Comparison of ENCODE assay signal across 14 cellular contexts in the genomic region with DNA sequence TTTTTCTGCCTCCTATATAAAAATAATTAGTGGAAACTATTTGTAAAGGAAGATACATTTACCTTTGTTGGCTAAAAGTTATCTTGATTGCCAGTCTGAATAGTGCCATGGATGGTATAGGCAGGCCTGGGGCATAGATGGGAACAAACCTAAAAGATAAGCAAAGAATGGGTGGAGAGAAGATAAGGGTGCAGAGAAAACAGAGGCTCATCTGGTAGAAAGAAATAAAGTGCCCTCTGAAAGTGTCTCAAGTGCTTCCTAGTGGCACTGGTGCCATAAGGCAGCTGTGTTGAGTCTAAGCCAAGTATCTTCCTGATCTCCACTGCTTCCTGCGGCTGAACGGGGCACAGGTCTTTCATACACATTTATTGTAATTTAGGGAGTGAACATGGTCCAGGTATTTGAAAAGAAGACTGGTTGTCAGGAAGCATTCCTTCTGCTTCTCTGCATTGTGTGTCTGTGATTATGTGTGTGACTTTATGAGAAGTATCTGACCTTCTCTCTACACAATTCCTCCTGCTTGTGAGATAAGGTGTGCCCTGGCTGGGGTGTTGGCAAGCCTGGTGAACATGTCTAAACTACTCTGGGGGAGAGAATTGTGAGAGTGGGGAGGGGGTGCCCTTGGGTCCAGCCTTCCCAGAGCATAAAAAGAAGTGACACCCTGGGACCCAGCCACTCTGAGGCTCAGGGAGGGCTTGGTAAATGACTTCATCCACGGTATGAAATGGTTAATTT.
"Had no signal": no experiment of that assay in that cellular context is flagged by ENCODE, and none has a peak within 500 bp of the region (broad histone marks: within the 10 kb centered on the region; RNA-seq: fewer than 3 reads in every experiment).

No MANE protein-coding gene starts in this region.

- DNase-seq: activated CD4-positive, alpha-beta T cell treated with anti-CD3 and anti-CD28 coated beads, Interleukin-2, amount 50 U/mL, for 48 hours; activated CD8-positive, alpha-beta memory T cell treated with anti-CD3 and anti-CD28 coated beads, Interleukin-2, amount 10 ng/mL, durations not matched to agents 7 days and 5 days; activated naive CD4-positive, alpha-beta T cell treated with anti-CD3 and anti-CD28 coated beads, Interleukin-2, amount 10 ng/mL, durations not matched to agents 7 days and 5 days; activated T-cell treated with anti-CD3 and anti-CD28 coated beads, Interleukin-2, amount 50 U/mL, for 24 hours; dorsolateral prefrontal cortex; endodermal cell; gastrocnemius medialis; islet precursor cell; naive B cell; stimulated activated CD4-positive, alpha-beta T cell treated with anti-CD3 and anti-CD28 coated beads, Interleukin-12 subunit alpha, Interleukin-12 subunit beta, amount 100 ng/mL, for 4 hours; T-helper 9 cell; thyroid gland had no signal

- ATAC-seq: activated CD8-positive, alpha-beta memory T cell treated with anti-CD3 and anti-CD28 coated beads, Interleukin-2, amount 10 ng/mL, durations not matched to agents 7 days and 5 days; gastrocnemius medialis; left lobe of liver; stimulated activated effector memory CD8-positive, alpha-beta T cell treated with anti-CD3 and anti-CD28 coated beads, Interleukin-12 subunit alpha, Interleukin-12 subunit beta, amount 100 ng/mL, for 72 hours had no signal
